ENCODE assay signal across 8 cellular contexts in genomic region chr1:52056937-52057231, GRCh38. TPM values are rescaled to one million over a fixed set of nuclear protein-coding genes. Genes with fewer than 3 reads are reported as not detected.
DNase-seq lines count a peak whose midpoint lies in the region; ATAC-seq and TF ChIP-seq lines count a peak whose summit lies in the region.

No MANE protein-coding gene starts in this region.

- no peaks in the 10 kb centered on the region for H3K27me3 ChIP-seq in uterus

- peak; percentile 38 for ATAC-seq in HG02852 (IDR thresholded peaks at IDR 0.05; ENCODE audit: unreplicated experiment)

- peak; percentile 59 for DNase-seq in GF-D8 (lab: John Stamatoyannopoulos, UW)
- no peak for DNase-seq in lower leg skin (ENCODE audit: low spot score in 2 of 2)
- DNase-seq in uterus: no peak
- no peak for DNase-seq in cortex of kidney (lab: John Stamatoyannopoulos, UW)
- DNase-seq in foreskin melanocyte: no peak
- no peak for DNase-seq in activated CD4-positive, alpha-beta T cell treated with anti-CD3 and anti-CD28 coated beads for 1 hour

- no peaks in the 10 kb centered on the region for H3K36me3 ChIP-seq in uterus

- peak overlapping the region; percentile 90 for H3K27ac ChIP-seq in uterus

- peak overlapping the region; percentile 96 for H3K4me3 ChIP-seq in lower leg skin (ENCODE audit: low read depth, poor library complexity, severe bottlenecking)
- peak overlapping the region; percentile 65 to 77 for H3K4me3 ChIP-seq in uterus

- TF ChIP-seq POLR2A in lower leg skin (IDR thresholded peaks at IDR 0.05) (no peak), uterus (IDR thresholded peaks at IDR 0.05) (no peak)

- H3K9me3 ChIP-seq in uterus: no peaks in the 10 kb centered on the region

- peaks cover 9% of the 10 kb centered on the region for H3K36me3 Mint-ChIP-seq in activated naive CD8-positive, alpha-beta T cell

- no peaks in the 10 kb centered on the region for H3K9me3 Mint-ChIP-seq in activated naive CD8-positive, alpha-beta T cell (ENCODE audit: low read depth)

- no peaks in the 10 kb centered on the region for H3K27me3 Mint-ChIP-seq in activated naive CD8-positive, alpha-beta T cell

- H3K4me1 ChIP-seq in uterus: peaks cover 0 to 10% of the 10 kb centered on the region in 2 donors

- TF ChIP-seq CTCF in lower leg skin (IDR thresholded peaks at IDR 0.05): no peak
- no peak for TF ChIP-seq CTCF in uterus (IDR thresholded peaks at IDR 0.05)

- intact Hi-C loops in lower leg skin (cut with DNase I; ENCODE audit: low total_unique reads) (no loop called here), uterus (cut with DNase I; ENCODE audit: low total_unique reads) (no loop called here)

- H3K4me1 Mint-ChIP-seq in activated naive CD8-positive, alpha-beta T cell (ENCODE audit: low read depth): peaks cover 59% of the 10 kb centered on the region

- WGBS in lower leg skin, 2 donors: 0 to 3% methylated on average over 4 of the region's 4 CpGs

- peak overlapping the region; percentile 99 for H3K4me3 Mint-ChIP-seq in activated naive CD8-positive, alpha-beta T cell

- peak overlapping the region; percentile 98 for H3K27ac Mint-ChIP-seq in activated naive CD8-positive, alpha-beta T cell

RNA-seq across cellular contexts. Expression of gene BTF3L4, which starts 0.8 kb away (rescaled TPM):
- total RNA-seq in lower leg skin (10 to 100 TPM; 46.9 to 61.9 (median 49.0) TPM), uterus (100 to 1,000 TPM in 1 of 4 donors, 10 to 100 TPM in 2, 1 to 10 TPM in 1; 4.9 to 105 (median 70.8) TPM)

RNA-seq across cellular contexts. Expression of gene TXNDC12, which starts 1.9 kb away (rescaled TPM):
- 10 to 100 TPM; 22.5 to 37.0 (median 30.0) TPM for total RNA-seq in lower leg skin
- 10 to 100 TPM in 3 of 4 donors, 1 to 10 TPM in 1; 5.9 to 67.1 (median 39.1) TPM for total RNA-seq in uterus

RNA-seq across cellular contexts. Expression of gene KTI12, which starts 23.3 kb away (rescaled TPM):
- total RNA-seq in lower leg skin (1 to 10 TPM; 6.8 to 8.7 (median 7.1) TPM), uterus (10 to 100 TPM in 2 of 4 donors, 1 to 10 TPM in 2; 5.4 to 21.3 (median 11.8) TPM)
